In genomic region chr6:73942581-73942980, GRCh38 we compare ENCODE assay signal across 11 cellular contexts.
DNase-seq lines count a peak whose midpoint lies in the region; ATAC-seq, FAIRE-seq and TF ChIP-seq lines count a peak whose summit lies in the region.
"Had no signal": no experiment of that assay in that cellular context is flagged by ENCODE, and none has a peak within 500 bp of the region (broad histone marks: within the 10 kb centered on the region; RNA-seq: fewer than 3 reads in every experiment).

No MANE protein-coding gene starts in this region.

- no peak for TF ChIP-seq EP300 in A549 (IDR thresholded peaks at IDR 0.05)

- TF ChIP-seq RAD21 in A549 (conservative IDR thresholded peaks at IDR 0.05 in 1 of 2, IDR thresholded peaks at IDR 0.05 in 1 of 2) = peak in 1 of 2 experiments; percentile 10; a peak in 1 of 5 replicates

- ATAC-seq in A549 (peak; percentile 70; a peak in 5 of 6 replicates), GM18867 (IDR thresholded peaks at IDR 0.05; ENCODE audit: unreplicated experiment) (peak; percentile 60), Panc1 (peak; percentile 71; the same call in 1 of the 2 replicates), GM21447 (IDR thresholded peaks at IDR 0.05; ENCODE audit: unreplicated experiment) (no peak)
- ATAC-seq: natural killer cell treated with Interleukin-12 subunit alpha and Interleukin-12 subunit beta and Interleukin-15 and Interleukin-18, amount 100 ng/mL, for 72 hours had no signal

- no peak for TF ChIP-seq POLR2A in A549 (IDR thresholded peaks at IDR 0.05; ENCODE audit: low read length)

- FAIRE-seq in A549 (lab: Jason Lieb, UNC) = no peak
- no peak for FAIRE-seq in D721Med (lab: Jason Lieb, UNC)

- H3K36me3 ChIP-seq in Panc1 (ENCODE audit: control insufficient read depth, insufficient read depth, low read length) = no peaks in the 10 kb centered on the region

- H3K4me3 ChIP-seq in A549 (no peak overlapping the region), Panc1 (ENCODE audit: low read depth in 2 of 2, low read length in 2 of 2) (no peak overlapping the region), fibroblast of mammary gland (ENCODE audit: control insufficient read depth, low read depth, low read length) (no peak overlapping the region)

- no TSS peak for BruUV-seq in Panc1 (replicated peaks; lab: Mats Ljungman, UMichigan)

- no peaks in the 10 kb centered on the region for H3K4me1 ChIP-seq in A549
- H3K4me1 ChIP-seq in Panc1 (ENCODE audit: control insufficient read depth, insufficient read depth, low read length) = no peaks in the 10 kb centered on the region

- WGBS in A549 (ENCODE audit: missing lambda C conversion rate) = 11% methylated on average over 2 of the region's 2 CpGs

- in situ Hi-C loops in Panc1 (cut with HindIII; ENCODE audit: low pct_unique_long_range_greater_than_20kb, low sequenced_read_pairs) = no loop called here

- no peak overlapping the region for H3K4me2 ChIP-seq in A549

- CTCF ChIA-PET in A549 (lab: Yijun Ruan, JAX) (no interaction called here), Panc1 (lab: Charles Lee) (no interaction called here)

- no peaks in the 10 kb centered on the region for H3K9me3 ChIP-seq in A549
- no peaks in the 10 kb centered on the region for H3K9me3 ChIP-seq in Panc1 (ENCODE audit: control insufficient read depth, insufficient read depth, low read depth, low read length)

- intact Hi-C loops in Panc1 (cut with micrococcal nuclease; ENCODE audit: unreplicated experiment) = no loop called here

- H3K27me3 ChIP-seq in Panc1 (ENCODE audit: control insufficient read depth, insufficient read depth, low read length) = no peaks in the 10 kb centered on the region

- H3K27ac ChIP-seq in A549 = no peak overlapping the region
- H3K27ac ChIP-seq in Panc1 (ENCODE audit: low read length) = no peak overlapping the region

- POLR2A ChIA-PET in A549 (lab: Yijun Ruan, JAX) = no interaction called here
- POLR2A ChIA-PET in Panc1 (lab: Charles Lee) = no interaction called here

- DNase-seq in A549 (ENCODE audit: low read depth in 1 of 2, low spot score in 1 of 2) (peak in 1 of 2 experiments; percentile 15), Panc1 (ENCODE audit: low read depth, low spot score) (peak; percentile 4), fibroblast of mammary gland (ENCODE audit: low read depth) (peak; percentile 77), D721Med (ENCODE audit: insufficient read length, low spot score) (no peak), dermis blood vessel endothelial cell (no peak), nucleus accumbens (lab: John Stamatoyannopoulos, UW) (no peak)
- DNase-seq: C1 segment of cervical spinal cord, NCI-H2171 treated with DMSO at 0.1 percent for 48 hours had no signal

- TF ChIP-seq CTCF in A549 (IDR thresholded peaks at IDR 0.05) (no peak), Panc1 (IDR thresholded peaks at IDR 0.05) (peak; percentile 45), fibroblast of mammary gland (conservative IDR thresholded peaks at IDR 0.05; ENCODE audit: control insufficient read depth, insufficient read depth, low read depth, low read length) (peak; percentile 16), D721Med (IDR thresholded peaks at IDR 0.05; ENCODE audit: insufficient read depth, missing control alignments) (no peak)

TF ChIP-seq in A549, 52 proteins besides CTCF, POLR2A, EP300 and RAD21:
- no peak for TF ChIP-seq HEYL (CRISPR knock-in tag; IDR thresholded peaks at IDR 0.05)
- no peak for TF ChIP-seq HES2 (IDR thresholded peaks at IDR 0.05)
- no peak for TF ChIP-seq ATOH8 (CRISPR knock-in tag; IDR thresholded peaks at IDR 0.05; ENCODE audit: low read depth)
- no peak for TF ChIP-seq MAZ (IDR thresholded peaks at IDR 0.05; ENCODE audit: borderline replicate concordance, low read depth, low read length)
- no peak for TF ChIP-seq NFE2L2 (conservative IDR thresholded peaks at IDR 0.05; ENCODE audit: low read length)
- TF ChIP-seq EHF (CRISPR knock-in tag; IDR thresholded peaks at IDR 0.05) = no peak
- TF ChIP-seq BHLHE40 (IDR thresholded peaks at IDR 0.05; ENCODE audit: low read depth, low read length) = no peak

Comparison
In these comparisons a context has a peak if more than half of its experiments do, and no peak if none do; other contexts are left out.
1. DNase-seq: peak in Panc1 (single experiment) and fibroblast of mammary gland (single experiment); none in D721Med (single experiment), dermis blood vessel endothelial cell (single experiment) and nucleus accumbens (0 of 56).
2. CTCF ChIP-seq: peak in Panc1 (single experiment) and fibroblast of mammary gland (single experiment); none in A549 (single experiment) and D721Med (single experiment).